ENCODE assay signal across 1 cellular context in genomic region chr3:190339130-190339529, GRCh38.
TF ChIP-seq lines count a peak whose summit lies in the region.

No MANE protein-coding gene starts in this region.

TF ChIP-seq in HepG2, 621 proteins besides CTCF, POLR2A, EP300 and RAD21:
- peak; percentile 38; the same call in 1 of the 2 replicates for TF ChIP-seq STAG1 (CRISPR knock-in tag; IDR thresholded peaks at IDR 0.05)
- TF ChIP-seq RAD51 (IDR thresholded peaks at IDR 0.05; ENCODE audit: borderline replicate concordance): no peak
- no peak for TF ChIP-seq YY1 (IDR thresholded peaks at IDR 0.05; ENCODE audit: insufficient read depth, insufficient replicate concordance, low read depth, low read length)
- peak; percentile 38; the same call in 1 of the 2 replicates for TF ChIP-seq EHMT2 (IDR thresholded peaks at IDR 0.05; ENCODE audit: borderline replicate concordance, low read depth, low read length)
- TF ChIP-seq ZBTB25 (CRISPR knock-in tag; IDR thresholded peaks at IDR 0.05): no peak
- TF ChIP-seq ZNF883 (CRISPR knock-in tag; IDR thresholded peaks at IDR 0.05; ENCODE audit: not compliant biosample characterization): no peak
- no peak for TF ChIP-seq TFE3 (CRISPR knock-in tag; IDR thresholded peaks at IDR 0.05)
- TF ChIP-seq TBP (CRISPR knock-in tag; IDR thresholded peaks at IDR 0.05): no peak
- TF ChIP-seq ZNF746 (CRISPR knock-in tag; IDR thresholded peaks at IDR 0.05): no peak
- no peak for TF ChIP-seq SP1 (IDR thresholded peaks at IDR 0.05)
- no peak for TF ChIP-seq SP1 (CRISPR knock-in tag; IDR thresholded peaks at IDR 0.05)
- no peak for TF ChIP-seq ZFP36 (IDR thresholded peaks at IDR 0.05; ENCODE audit: borderline replicate concordance, low read depth, low read length, partially characterized antibody)
- no peak for TF ChIP-seq TBX2 (CRISPR knock-in tag; IDR thresholded peaks at IDR 0.05; ENCODE audit: borderline replicate concordance)
- TF ChIP-seq ELF4 (CRISPR knock-in tag; IDR thresholded peaks at IDR 0.05; ENCODE audit: borderline replicate concordance): no peak
- TF ChIP-seq CEBPG (CRISPR knock-in tag; IDR thresholded peaks at IDR 0.05): no peak
- no peak for TF ChIP-seq ZNF570 (CRISPR knock-in tag; IDR thresholded peaks at IDR 0.05; ENCODE audit: borderline replicate concordance)
- TF ChIP-seq HNRNPLL (IDR thresholded peaks at IDR 0.05; ENCODE audit: low read depth, low read length, poor library complexity, severe bottlenecking): no peak
- TF ChIP-seq ATF7-NPFF (CRISPR knock-in tag; IDR thresholded peaks at IDR 0.05; ENCODE audit: low read depth): no peak
- TF ChIP-seq ZFX (CRISPR knock-in tag; IDR thresholded peaks at IDR 0.05; ENCODE audit: low read depth): peak; percentile 39; the same call in 1 of the 2 replicates
- no peak for TF ChIP-seq E2F1 (CRISPR knock-in tag; IDR thresholded peaks at IDR 0.05)
